27 cellular contexts compared by ENCODE assay signal in genomic region chr20:1062334-1063015, GRCh38. TPM values are rescaled to one million over a fixed set of nuclear protein-coding genes. Genes with fewer than 3 reads are reported as not detected.
A peak's percentile ranks its signal among the peaks of the same experiment; 100 is the strongest.
DNase-seq lines count a peak whose midpoint lies in the region; ATAC-seq and TF ChIP-seq lines count a peak whose summit lies in the region.
"Had no signal": no experiment of that assay in that cellular context is flagged by ENCODE, and none has a peak within 500 bp of the region (broad histone marks: within the 10 kb centered on the region; RNA-seq: fewer than 3 reads in every experiment).

No MANE protein-coding gene starts in this region.

- CTCF ChIA-PET in mammary epithelial cell (lab: Charles Lee; ENCODE audit: low non-redundant PET) (no interaction called here), MCF 10A (lab: Yijun Ruan, JAX) (interaction anchor here (1.4 kb wide), 1 partner anchor 44 kb away, joined by 3 read pairs; no protein-coding TSS in a partner anchor)

- H3K36me3 ChIP-seq in mammary epithelial cell (ENCODE audit: insufficient read depth, low read length) (no peaks in the 10 kb centered on the region), endodermal cell (ENCODE audit: control insufficient read depth, insufficient read depth, low read length) (no peaks in the 10 kb centered on the region)
- H3K36me3 ChIP-seq: cardiac muscle cell, right atrium auricular region had no signal

- no peak overlapping the region for H2AFZ ChIP-seq in mammary epithelial cell (ENCODE audit: low read depth, low read length)

- H4K20me1 ChIP-seq in mammary epithelial cell (ENCODE audit: insufficient read depth, low read length): no peaks in the 10 kb centered on the region

- DNase-seq in mammary epithelial cell (peak; percentile 10), MCF 10A (ENCODE audit: unreplicated experiment) (no peak), endodermal cell (peak; percentile 54), mucosa of gallbladder (ENCODE audit: low spot score) (peak; percentile 71), GM10266 (ENCODE audit: extremely low spot score) (no peak), NCI-H1417 (lab: John Stamatoyannopoulos, UW) (no peak), NCI-H146 treated with DMSO at 0.1 percent for 48 hours (lab: John Stamatoyannopoulos, UW; ENCODE audit: unreplicated experiment) (no peak)
- DNase-seq in activated T-cell treated with anti-CD3 and anti-CD28 coated beads, Interleukin-2, amount 50 U/mL, for 4 hours: no peak
- DNase-seq: activated CD4-positive, alpha-beta T cell treated with anti-CD3 and anti-CD28 coated beads, Interleukin-2, amount 50 U/mL, for 4 hours; activated CD8-positive, alpha-beta memory T cell treated with anti-CD3 and anti-CD28 coated beads, Interleukin-2, amount 50 U/mL, for 4 hours; AML-193; CD8-positive, alpha-beta memory T cell; dermis blood vessel endothelial cell; DMS153; glutamatergic neuron; kidney glomerular epithelial cell; natural killer cell; NCI-H1436; NCI-H2227 treated with DMSO at 0.1 percent for 48 hours; NCI-H748 treated with DMSO at 0.1 percent for 48 hours; stimulated activated naive CD8-positive, alpha-beta T cell treated with anti-CD3 and anti-CD28 coated beads, Interleukin-15, Interleukin-2, amounts not matched to agents 100 U/mL and 50 U/mL, for 24 hours had no signal

- H3K27me3 Mint-ChIP-seq in MCF 10A (ENCODE audit: insufficient read depth, unreplicated experiment): peaks cover 25% of the 10 kb centered on the region
- H3K27me3 Mint-ChIP-seq in endodermal cell (ENCODE audit: insufficient read depth): peaks cover 23% of the 10 kb centered on the region
- H3K27me3 Mint-ChIP-seq in activated T-cell treated with anti-CD3 and anti-CD28 coated beads, Interleukin-2, amount 50 U/mL, for 4 hours (ENCODE audit: low read depth): peaks cover 3% of the 10 kb centered on the region
- H3K27me3 Mint-ChIP-seq: activated T-helper 17 cell treated with anti-CD3 and anti-CD28 coated beads, Interleukin-2, amount 50 U/mL, for 72 hours had no signal

- WGBS in mammary epithelial cell (ENCODE audit: low coverage, missing lambda C conversion rate): 26% methylated on average over 6 of the region's 6 CpGs
- WGBS in endodermal cell (ENCODE audit: insufficient coverage in 1 of 2, insufficient read length in 1 of 2), 2 experiments: 42 to 65% methylated on average over 3 to 6 of the region's 6 CpGs

- in situ Hi-C loops in mammary epithelial cell (cut with MboI; ENCODE audit: low sequenced_read_pairs in 2 of 2): no loop called here

- H3K9me3 Mint-ChIP-seq in MCF 10A (ENCODE audit: unreplicated experiment) (peaks cover 5% of the 10 kb centered on the region), endodermal cell (peaks cover 9% of the 10 kb centered on the region)
- H3K9me3 Mint-ChIP-seq in activated T-cell treated with anti-CD3 and anti-CD28 coated beads, Interleukin-2, amount 50 U/mL, for 4 hours: peaks cover 11% of the 10 kb centered on the region

- H3K27ac ChIP-seq in mammary epithelial cell (ENCODE audit: insufficient read depth, low read depth, low read length) (no peak overlapping the region), endodermal cell (ENCODE audit: low read depth, low read length) (no peak overlapping the region)
- H3K27ac ChIP-seq: cardiac muscle cell, right atrium auricular region, tibial nerve had no signal

- H3K4me1 ChIP-seq in mammary epithelial cell (ENCODE audit: insufficient read depth, low read length): no peaks in the 10 kb centered on the region
- peaks cover 5% of the 10 kb centered on the region for H3K4me1 ChIP-seq in endodermal cell (ENCODE audit: control insufficient read depth, insufficient read depth, low read length)
- H3K4me1 ChIP-seq: right atrium auricular region, tibial nerve had no signal

- H3K27me3 ChIP-seq in mammary epithelial cell (ENCODE audit: insufficient read depth, low read length) (no peaks in the 10 kb centered on the region), endodermal cell (ENCODE audit: control insufficient read depth, insufficient read depth, low read length, poor library complexity, severe bottlenecking) (peaks cover 18% of the 10 kb centered on the region)
- H3K27me3 ChIP-seq: cardiac muscle cell, right atrium auricular region, tibial nerve had no signal

- H3K9me3 ChIP-seq in mammary epithelial cell (replicated peaks; ENCODE audit: insufficient read depth, low read length) (no peaks in the 10 kb centered on the region), endodermal cell (ENCODE audit: control insufficient read depth, low read length) (peaks cover 10% of the 10 kb centered on the region)

- no peak overlapping the region for H3K4me2 ChIP-seq in mammary epithelial cell (ENCODE audit: insufficient read depth, low read depth, low read length)

- POLR2A ChIA-PET in MCF 10A (lab: Yijun Ruan, JAX): no interaction called here

- no TSS peak for BruUV-seq in mammary epithelial cell (replicated peaks; lab: Mats Ljungman, UMichigan)
- no TSS peak for BruUV-seq in MCF 10A (replicated peaks; lab: Mats Ljungman, UMichigan)

- H3K4me3 ChIP-seq in mammary epithelial cell (replicated peaks in 1 of 3; ENCODE audit: insufficient read depth in 1 of 3, low read depth in 2 of 3, low read length in 3 of 3) (no peak overlapping the region), endodermal cell (ENCODE audit: low read length) (no peak overlapping the region)
- H3K4me3 ChIP-seq: cardiac muscle cell, right atrium auricular region, tibial nerve had no signal

- intact Hi-C loops in mammary epithelial cell (cut with micrococcal nuclease) (no loop called here), MCF 10A (cut with micrococcal nuclease) (no loop called here)

- no peak for TF ChIP-seq CTCF in mammary epithelial cell (conservative IDR thresholded peaks at IDR 0.05 in 1 of 2, IDR thresholded peaks at IDR 0.05 in 1 of 2; ENCODE audit: extremely low read depth in 1 of 2, insufficient read depth in 1 of 2, low read depth in 1 of 2, low read length in 2 of 2)
- no peak for TF ChIP-seq CTCF in MCF 10A (IDR thresholded peaks at IDR 0.05; ENCODE audit: unreplicated experiment)
- TF ChIP-seq CTCF in endodermal cell (conservative IDR thresholded peaks at IDR 0.05): no peak
- TF ChIP-seq CTCF in GM10266 (IDR thresholded peaks at IDR 0.05; ENCODE audit: control insufficient read depth, insufficient read depth, low read depth, missing control alignments): no peak

- H3K4me1 Mint-ChIP-seq in MCF 10A (ENCODE audit: insufficient read depth, unreplicated experiment) (no peaks in the 10 kb centered on the region), endodermal cell (peaks cover 24% of the 10 kb centered on the region)
- H3K4me1 Mint-ChIP-seq in activated T-cell treated with anti-CD3 and anti-CD28 coated beads, Interleukin-2, amount 50 U/mL, for 4 hours (ENCODE audit: low read depth): no peaks in the 10 kb centered on the region
- H3K4me1 Mint-ChIP-seq: activated T-helper 17 cell treated with anti-CD3 and anti-CD28 coated beads, Interleukin-2, amount 50 U/mL, for 72 hours; CD8-positive, alpha-beta memory T cell; natural killer cell had no signal

- dilution Hi-C loops in mammary epithelial cell (cut with HindIII; ENCODE audit: low sequenced_read_pairs): no loop called here

- no peaks in the 10 kb centered on the region for H3K36me3 Mint-ChIP-seq in MCF 10A (ENCODE audit: insufficient read depth, unreplicated experiment)
- no peaks in the 10 kb centered on the region for H3K36me3 Mint-ChIP-seq in endodermal cell (ENCODE audit: low read depth)
- no peaks in the 10 kb centered on the region for H3K36me3 Mint-ChIP-seq in activated T-cell treated with anti-CD3 and anti-CD28 coated beads, Interleukin-2, amount 50 U/mL, for 4 hours (ENCODE audit: insufficient read depth)
- H3K36me3 Mint-ChIP-seq: activated naive CD4-positive, alpha-beta T cell treated with anti-CD3 and anti-CD28 coated beads, Interleukin-2, amount 50 U/mL, for 72 hours had no signal

- no peak overlapping the region for H3K4me3 Mint-ChIP-seq in MCF 10A (ENCODE audit: unreplicated experiment)
- no peak overlapping the region for H3K4me3 Mint-ChIP-seq in endodermal cell
- no peak overlapping the region for H3K4me3 Mint-ChIP-seq in activated T-cell treated with anti-CD3 and anti-CD28 coated beads, Interleukin-2, amount 50 U/mL, for 4 hours
- H3K4me3 Mint-ChIP-seq: activated T-helper 17 cell treated with anti-CD3 and anti-CD28 coated beads, Interleukin-2, amount 50 U/mL, for 72 hours; CD8-positive, alpha-beta memory T cell; natural killer cell had no signal

- H3K79me2 ChIP-seq in mammary epithelial cell (ENCODE audit: insufficient read depth, low read length): no peaks in the 10 kb centered on the region

- no peak for ATAC-seq in activated T-cell treated with anti-CD3 and anti-CD28 coated beads, Interleukin-2, amount 50 U/mL, for 4 hours
- ATAC-seq: activated naive CD4-positive, alpha-beta T cell treated with anti-CD3 and anti-CD28 coated beads, Interleukin-2, amount 50 U/mL, for 72 hours; activated T-helper 17 cell treated with anti-CD3 and anti-CD28 coated beads, Interleukin-2, amount 50 U/mL, for 72 hours; natural killer cell; Right ventricle myocardium inferior; stimulated activated naive CD8-positive, alpha-beta T cell treated with anti-CD3 and anti-CD28 coated beads, Interleukin-15, Interleukin-2, amounts not matched to agents 100 U/mL and 50 U/mL, for 24 hours had no signal

- H3K27ac Mint-ChIP-seq in MCF 10A (ENCODE audit: low read depth, unreplicated experiment) (no peak overlapping the region), endodermal cell (no peak overlapping the region)
- H3K27ac Mint-ChIP-seq: activated naive CD4-positive, alpha-beta T cell treated with anti-CD3 and anti-CD28 coated beads, Interleukin-2, amount 50 U/mL, for 72 hours; activated T-helper 17 cell treated with anti-CD3 and anti-CD28 coated beads, Interleukin-2, amount 50 U/mL, for 72 hours; CD8-positive, alpha-beta memory T cell; natural killer cell had no signal

- H3K9ac ChIP-seq in mammary epithelial cell (ENCODE audit: insufficient read depth, low read length): no peak overlapping the region
- no peak overlapping the region for H3K9ac ChIP-seq in endodermal cell (ENCODE audit: extremely low read depth, low read length, poor library complexity, severe bottlenecking)

RNA-seq across cellular contexts. Expression of gene PSMF1, which starts 55.9 kb away (rescaled TPM):
- total RNA-seq in mammary epithelial cell (100 to 1,000 TPM in 1 of 2 donors, 10 to 100 TPM in 1; 77.5 to 198 TPM), MCF 10A (2022) (207 and 212 TPM in 2 replicates), endodermal cell (10 to 100 TPM; 72.5 to 84.7 TPM), mucosa of gallbladder (138 TPM)
- polyA plus RNA-seq in mammary epithelial cell: 218 TPM
- polyA minus RNA-seq in mammary epithelial cell: 212 TPM
- polyA plus RNA-seq in endodermal cell (2013, experiment 1 of 2): 57.3 TPM
- polyA plus RNA-seq in endodermal cell (2013, experiment 2 of 2): 52.1 TPM
- 100 to 1,000 TPM; 224 to 272 (median 230) TPM for total RNA-seq in activated T-cell treated with anti-CD3 and anti-CD28 coated beads, Interleukin-2, amount 50 U/mL, for 4 hours

Comparison
In these comparisons a context has a peak if more than half of its experiments do, and no peak if none do; other contexts are left out.
1. DNase-seq: peak in mammary epithelial cell (single experiment), endodermal cell (single experiment) and mucosa of gallbladder (single experiment); none in MCF 10A (single experiment), GM10266 (single experiment), activated T-cell treated with anti-CD3 and anti-CD28 coated beads, Interleukin-2, amount 50 U/mL, for 4 hours (single experiment), NCI-H1417 (0 of 3) and NCI-H146 treated with DMSO at 0.1 percent for 48 hours (single experiment).